ENCODE assay signal across 17 cellular contexts in genomic region chrX:77640702-77641101, GRCh38.
DNase-seq lines count a peak whose midpoint lies in the region; ATAC-seq and TF ChIP-seq lines count a peak whose summit lies in the region.
"Had no signal": no experiment of that assay in that cellular context is flagged by ENCODE, and none has a peak within 500 bp of the region (broad histone marks: within the 10 kb centered on the region; RNA-seq: fewer than 3 reads in every experiment).

No MANE protein-coding gene starts in this region.

- CTCF ChIA-PET in activated B cell treated with CpG ODN at 0.5 μM for 24 hours (lab: Charles Lee), result no interaction called here

- peaks cover 4% of the 10 kb centered on the region for H3K4me1 Mint-ChIP-seq in activated B cell treated with CpG ODN at 0.5 μM for 24 hours
- H3K4me1 Mint-ChIP-seq: neural crest cell had no signal

- peaks cover 62% of the 10 kb centered on the region for H3K36me3 Mint-ChIP-seq in activated B cell treated with CpG ODN at 0.5 μM for 24 hours (ENCODE audit: low read depth)

- no peaks in the 10 kb centered on the region for H3K27me3 ChIP-seq in GM06990 (replicated peaks; ENCODE audit: control insufficient read depth, insufficient read depth, low read length)
- H3K27me3 ChIP-seq: SJSA1 had no signal

- peak; percentile 31 for DNase-seq in GM06990 (ENCODE audit: extremely low read depth, insufficient read length)
- peak; percentile 7 for DNase-seq in GM13977 (ENCODE audit: low spot score)
- no peak for DNase-seq in activated B cell treated with CpG ODN at 0.5 μM for 24 hours
- no peak for DNase-seq in COR-L47 (lab: John Stamatoyannopoulos, UW)
- DNase-seq in SIG-M5 treated with dmso at 0.1 percent for 504 hours (lab: John Stamatoyannopoulos, UW; ENCODE audit: unreplicated experiment), result no peak
- DNase-seq: activated CD4-positive, alpha-beta T cell treated with anti-CD3 and anti-CD28 coated beads, Interleukin-2, amount 10 ng/mL, durations not matched to agents 7 days and 5 days; NCI-H187 treated with DMSO at 0.1 percent for 48 hours; OCI-M1; retina had no signal

- no peak overlapping the region for H3K4me3 Mint-ChIP-seq in activated B cell treated with CpG ODN at 0.5 μM for 24 hours
- H3K4me3 Mint-ChIP-seq: activated CD4-positive, alpha-beta T cell treated with anti-CD3 and anti-CD28 coated beads, Interleukin-2, amount 10 ng/mL, durations not matched to agents 7 days and 5 days; B cell; dendritic cell treated with granulocyte-macrophage colony-stimulating factor and Interleukin-4, amounts not matched to agents 40 ng/mL and 50 ng/mL, for 4 days; neural crest cell had no signal

- TF ChIP-seq CTCF in GM06990 (IDR thresholded peaks at IDR 0.05; ENCODE audit: insufficient read depth, low read length, poor library complexity, severe bottlenecking) (no peak), GM13977 (IDR thresholded peaks at IDR 0.05; ENCODE audit: extremely low read depth, insufficient read depth, missing control alignments) (no peak), activated B cell treated with CpG ODN at 0.5 μM for 24 hours (IDR thresholded peaks at IDR 0.05) (no peak)

- intact Hi-C loops in activated B cell treated with CpG ODN at 0.5 μM for 24 hours (cut with micrococcal nuclease), result no loop called here

- H3K27me3 Mint-ChIP-seq in activated B cell treated with CpG ODN at 0.5 μM for 24 hours, result no peaks in the 10 kb centered on the region
- H3K27me3 Mint-ChIP-seq: activated CD4-positive, alpha-beta T cell treated with anti-CD3 and anti-CD28 coated beads, Interleukin-2, amount 10 ng/mL, durations not matched to agents 7 days and 5 days; B cell; dendritic cell treated with granulocyte-macrophage colony-stimulating factor and Interleukin-4, amounts not matched to agents 40 ng/mL and 50 ng/mL, for 4 days had no signal

- H3K27ac Mint-ChIP-seq in activated B cell treated with CpG ODN at 0.5 μM for 24 hours, result peak overlapping the region; percentile 14
- H3K27ac Mint-ChIP-seq: activated CD4-positive, alpha-beta T cell treated with anti-CD3 and anti-CD28 coated beads, Interleukin-2, amount 10 ng/mL, durations not matched to agents 7 days and 5 days; B cell; dendritic cell treated with granulocyte-macrophage colony-stimulating factor and Interleukin-4, amounts not matched to agents 40 ng/mL and 50 ng/mL, for 4 days had no signal

- ATAC-seq in GM21723 (IDR thresholded peaks at IDR 0.05; ENCODE audit: unreplicated experiment), result peak; percentile 56
- no peak for ATAC-seq in activated B cell treated with CpG ODN at 0.5 μM for 24 hours (ENCODE audit: low read depth)
- ATAC-seq in GM18519 (IDR thresholded peaks at IDR 0.05; ENCODE audit: low FRiP score, unreplicated experiment), result no peak
- ATAC-seq in HG03457 (IDR thresholded peaks at IDR 0.05; ENCODE audit: unreplicated experiment), result no peak
- ATAC-seq: HepG2 had no signal

- no peaks in the 10 kb centered on the region for H3K9me3 Mint-ChIP-seq in activated B cell treated with CpG ODN at 0.5 μM for 24 hours

- in situ Hi-C loops in GM13977 (cut with MboI; ENCODE audit: low pct_unique_long_range_greater_than_20kb, low sequenced_read_pairs, unreplicated experiment), result no loop called here

- no peaks in the 10 kb centered on the region for H3K36me3 ChIP-seq in GM06990 (ENCODE audit: control insufficient read depth, insufficient read depth, low read length)

- POLR2A ChIA-PET in activated B cell treated with CpG ODN at 0.5 μM for 24 hours (lab: Charles Lee), result no interaction called here

- H3K4me3 ChIP-seq in GM06990 (replicated peaks; ENCODE audit: low read depth, low read length), result no peak overlapping the region
- H3K4me3 ChIP-seq: SJSA1 had no signal

Comparison
In these comparisons a context has a peak if more than half of its experiments do, and no peak if none do; other contexts are left out.
1. DNase-seq: peak in GM06990 (single experiment) and GM13977 (single experiment); none in activated B cell treated with CpG ODN at 0.5 μM for 24 hours (single experiment), COR-L47 (single experiment) and SIG-M5 treated with dmso at 0.1 percent for 504 hours (single experiment).